ENCODE assay signal across 9 cellular contexts in genomic region chr22:41525450-41526225, GRCh38. TPM values are rescaled to one million over a fixed set of nuclear protein-coding genes. Genes with fewer than 3 reads are reported as not detected.
DNase-seq lines count a peak whose midpoint lies in the region; ATAC-seq, FAIRE-seq and TF ChIP-seq lines count a peak whose summit lies in the region.
"Had no signal": no experiment of that assay in that cellular context is flagged by ENCODE, and none has a peak within 500 bp of the region (broad histone marks: within the 10 kb centered on the region; RNA-seq: fewer than 3 reads in every experiment).

No MANE protein-coding gene starts in this region.

- in situ Hi-C loops in HepG2 (cut with HindIII; ENCODE audit: extremely low pct_ligation_motif_present, low pct_unique_long_range_greater_than_20kb) = no loop called here

- no peak for ATAC-seq in activated naive CD4-positive, alpha-beta T cell treated with anti-CD3 and anti-CD28 coated beads, Interleukin-2, amount 50 U/mL, for 72 hours
- ATAC-seq in HepG2 (peak; percentile 11), HG03159 (IDR thresholded peaks at IDR 0.05; ENCODE audit: unreplicated experiment) (no peak)

- H3K27me3 Mint-ChIP-seq in activated CD4-positive, alpha-beta T cell treated with anti-CD3 and anti-CD28 coated beads, Interleukin-2, amount 10 ng/mL, durations not matched to agents 7 days and 5 days = no peaks in the 10 kb centered on the region

- H3K27ac ChIP-seq in HepG2 (ENCODE audit: extremely low read length, insufficient read depth, low read length) = peak overlapping the region; percentile 48
- H3K27ac ChIP-seq in thyroid gland = peak overlapping the region in 2 of 3 donors; percentile 33 to 51

- no peak for FAIRE-seq in HepG2 (lab: Jason Lieb, UNC)

- H3K27me3 ChIP-seq in HepG2 (ENCODE audit: control insufficient read depth in 1 of 2, insufficient read depth in 2 of 2, low read length in 2 of 2) (no peaks in the 10 kb centered on the region), thyroid gland (no peaks in the 10 kb centered on the region)

- H3K36me3 Mint-ChIP-seq in activated CD4-positive, alpha-beta T cell treated with anti-CD3 and anti-CD28 coated beads, Interleukin-2, amount 10 ng/mL, durations not matched to agents 7 days and 5 days (ENCODE audit: low read depth) = peaks cover 20% of the 10 kb centered on the region
- peaks cover 0 to 7% of the 10 kb centered on the region in 2 donors for H3K36me3 Mint-ChIP-seq in activated naive CD4-positive, alpha-beta T cell treated with anti-CD3 and anti-CD28 coated beads, Interleukin-2, amount 50 U/mL, for 72 hours

- 0 out of 2 replicates have a peak, but pooled peaks cover 4% of the 10 kb centered on the region for H4K20me1 ChIP-seq in HepG2 (ENCODE audit: insufficient read depth, low read length)

- H3K4me3 ChIP-seq in HepG2 (replicated peaks in 1 of 3; ENCODE audit: insufficient read depth in 1 of 3, low read depth in 2 of 3, low read length in 3 of 3) = no peak overlapping the region
- no peak overlapping the region for H3K4me3 ChIP-seq in thyroid gland (replicated peaks in 1 of 3)

- BruUV-seq in HepG2 (replicated peaks; lab: Mats Ljungman, UMichigan) = no TSS peak

- intact Hi-C loops in HepG2 (cut with micrococcal nuclease; ENCODE audit: unreplicated experiment) = no loop called here
- intact Hi-C loops in thyroid gland (cut with DNase I) = loop anchor here (5.0 kb wide), 1 partner anchor 128 kb away; no protein-coding TSS in a partner anchor

- H3K4me1 ChIP-seq in HepG2 (ENCODE audit: insufficient read depth, low read length) = peaks cover 64% of the 10 kb centered on the region
- peaks cover 3 to 21% of the 10 kb centered on the region in 2 donors for H3K4me1 ChIP-seq in thyroid gland

- H3K9me3 ChIP-seq in HepG2 (ENCODE audit: low read length) = no peaks in the 10 kb centered on the region
- no peaks in the 10 kb centered on the region for H3K9me3 ChIP-seq in thyroid gland

- no peaks in the 10 kb centered on the region for H3K79me2 ChIP-seq in HepG2 (ENCODE audit: insufficient read depth, low read length)

- H3K27ac Mint-ChIP-seq in activated CD4-positive, alpha-beta T cell treated with anti-CD3 and anti-CD28 coated beads, Interleukin-2, amount 10 ng/mL, durations not matched to agents 7 days and 5 days = peak overlapping the region; percentile 80
- peak overlapping the region; percentile 85 to 86 for H3K27ac Mint-ChIP-seq in activated naive CD4-positive, alpha-beta T cell treated with anti-CD3 and anti-CD28 coated beads, Interleukin-2, amount 50 U/mL, for 72 hours

- CTCF ChIA-PET in activated CD4-positive, alpha-beta T cell treated with anti-CD3 and anti-CD28 coated beads, Interleukin-2, amount 10 ng/mL, durations not matched to agents 7 days and 5 days (lab: Charles Lee) = interaction anchor here (0.6 to 3.4 kb wide), 10 partner anchors 8 to 129 kb away, joined by 3 to 21 read pairs (median 4); partner anchors contain the start of gene TOB2
- CTCF ChIA-PET in HepG2 (lab: Yijun Ruan, JAX; ENCODE audit: low intra/inter-chr PET ratio, low total read pairs) = interaction anchor here (2.2 kb wide), 1 partner anchor 122 kb away, joined by 11 read pairs; no protein-coding TSS in a partner anchor

- no peak overlapping the region for H2AFZ ChIP-seq in HepG2 (ENCODE audit: low read length)

- no peak overlapping the region for H3K4me3 Mint-ChIP-seq in activated CD4-positive, alpha-beta T cell treated with anti-CD3 and anti-CD28 coated beads, Interleukin-2, amount 10 ng/mL, durations not matched to agents 7 days and 5 days

- DNase-seq in activated CD4-positive, alpha-beta T cell treated with anti-CD3 and anti-CD28 coated beads, Interleukin-2, amount 10 ng/mL, durations not matched to agents 7 days and 5 days = no peak
- DNase-seq in activated CD4-positive, alpha-beta T cell treated with anti-CD3 and anti-CD28 coated beads, Interleukin-2, amount 50 U/mL, for 1 hour = no peak
- no peak for DNase-seq in activated naive CD4-positive, alpha-beta T cell treated with anti-CD3 and anti-CD28 coated beads, Interleukin-2, amount 50 U/mL, for 72 hours (ENCODE audit: low spot score in 2 of 2)
- no peak for DNase-seq in HepG2 (ENCODE audit: low spot score)
- DNase-seq in thyroid gland = no peak
- DNase-seq in HCEC 1CT = no peak
- no peak for DNase-seq in NCI-H69 (lab: John Stamatoyannopoulos, UW)

- no peak for TF ChIP-seq RAD21 in HepG2 (CRISPR knock-in tag; IDR thresholded peaks at IDR 0.05)

- no peaks in the 10 kb centered on the region for H3K9me3 Mint-ChIP-seq in activated CD4-positive, alpha-beta T cell treated with anti-CD3 and anti-CD28 coated beads, Interleukin-2, amount 10 ng/mL, durations not matched to agents 7 days and 5 days
- H3K9me3 Mint-ChIP-seq in activated naive CD4-positive, alpha-beta T cell treated with anti-CD3 and anti-CD28 coated beads, Interleukin-2, amount 50 U/mL, for 72 hours = no peaks in the 10 kb centered on the region

- H3K36me3 ChIP-seq in HepG2 (replicated peaks in 1 of 2; ENCODE audit: control insufficient read depth in 1 of 2, insufficient read depth in 2 of 2, low read length in 2 of 2) = peaks cover 23 to 50% of the 10 kb centered on the region in 2 experiments
- H3K36me3 ChIP-seq in thyroid gland = peaks cover 47 to 52% of the 10 kb centered on the region in 2 donors

- TF ChIP-seq EP300 in HepG2 (IDR thresholded peaks at IDR 0.05; ENCODE audit: low read depth in 2 of 2, low read length in 2 of 2) = no peak
- no peak for TF ChIP-seq EP300 in HepG2 (CRISPR knock-in tag; IDR thresholded peaks at IDR 0.05; ENCODE audit: borderline replicate concordance)

- H3K4me2 ChIP-seq in HepG2 (ENCODE audit: low read depth, low read length) = no peak overlapping the region

- TF ChIP-seq POLR2A in HepG2 (IDR thresholded peaks at IDR 0.05; ENCODE audit: insufficient read depth in 1 of 2, low read depth in 2 of 2, low read length in 2 of 2) (peak in 1 of 2 experiments; percentile 34; a peak in 2 of 4 replicates), thyroid gland (IDR thresholded peaks at IDR 0.05) (no peak)

- POLR2A ChIA-PET in activated CD4-positive, alpha-beta T cell treated with anti-CD3 and anti-CD28 coated beads, Interleukin-2, amount 10 ng/mL, durations not matched to agents 7 days and 5 days (lab: Charles Lee) = no interaction called here
- POLR2A ChIA-PET in HepG2 (lab: Yijun Ruan, JAX) = interaction anchor here (2.4 kb wide), 1 partner anchor 57 kb away, joined by 9 read pairs; the partner anchor contains the start of genes ACO2 and PHF5A

- WGBS in HepG2 (ENCODE audit: low lambda C conversion rate) = 92% methylated on average over 6 of the region's 13 CpGs
- WGBS in thyroid gland, 2 donors = 80 to 87% methylated on average over 6 of the region's 13 CpGs

- no peak for TF ChIP-seq CTCF in HepG2 (CRISPR knock-in tag; IDR thresholded peaks at IDR 0.05)
- no peak for TF ChIP-seq CTCF in thyroid gland (IDR thresholded peaks at IDR 0.05)

- peaks cover 13% of the 10 kb centered on the region for H3K4me1 Mint-ChIP-seq in activated CD4-positive, alpha-beta T cell treated with anti-CD3 and anti-CD28 coated beads, Interleukin-2, amount 10 ng/mL, durations not matched to agents 7 days and 5 days

- no peak overlapping the region for H3K9ac ChIP-seq in HepG2 (ENCODE audit: insufficient read depth, low read depth, low read length)

RNA-seq across cellular contexts. Expression of gene POLR3H, which starts 18.6 kb away (rescaled TPM):
- 10 to 100 TPM; 29.1 to 30.1 TPM for total RNA-seq in activated CD4-positive, alpha-beta T cell treated with anti-CD3 and anti-CD28 coated beads, Interleukin-2, amount 10 ng/mL, durations not matched to agents 7 days and 5 days
- 10 to 100 TPM; 11.2 to 32.7 TPM for total RNA-seq in activated naive CD4-positive, alpha-beta T cell treated with anti-CD3 and anti-CD28 coated beads, Interleukin-2, amount 50 U/mL, for 72 hours
- total RNA-seq in HepG2 (2016; rRNA removed; fragmentation: Illumina TruSeq; extraction: Trizol) = 28.6 and 30.3 TPM in 2 replicates
- 13.1 and 13.9 TPM in 2 replicates for total RNA-seq in HepG2 (2016; cell fraction: cytosol; rRNA removed; fragmentation: Illumina TruSeq; extraction: Trizol; ENCODE audit: low read depth)
- total RNA-seq in HepG2 (2016; cell fraction: insoluble cytoplasmic fraction; rRNA removed; fragmentation: Illumina TruSeq; extraction: Trizol) = 27.8 and 29.2 TPM in 2 replicates
- 33.4 and 34.4 TPM in 2 replicates for total RNA-seq in HepG2 (2016; cell fraction: membrane; rRNA removed; fragmentation: Illumina TruSeq; extraction: Trizol)
- 20.8 and 24.8 TPM in 2 replicates for total RNA-seq in HepG2 (2016; cell fraction: nucleus; rRNA removed; fragmentation: Illumina TruSeq; extraction: Trizol)
- 10.3 and 11.2 TPM in 2 replicates for polyA plus RNA-seq in HepG2 (2011; rRNA removed)
- 8.4 and 9.9 TPM in 2 replicates for polyA plus RNA-seq in HepG2 (2011; cell fraction: cytosol; rRNA removed)
- polyA plus RNA-seq in HepG2 (2011; cell fraction: nucleus; rRNA removed) = 10.0 and 10.5 TPM in 2 replicates
- polyA plus RNA-seq in HepG2 (2012) = 8.6 and 11.1 TPM in 2 replicates
- polyA plus RNA-seq in HepG2 (2016; cell fraction: cytosol; fragmentation: Illumina TruSeq; extraction: Trizol; ENCODE audit: low read depth) = 40.9 and 52.2 TPM in 2 replicates
- polyA plus RNA-seq in HepG2 (2016; cell fraction: insoluble cytoplasmic fraction; fragmentation: Illumina TruSeq; extraction: Trizol; ENCODE audit: low read depth) = 37.9 and 45.4 TPM in 2 replicates
- 50.3 and 61.8 TPM in 2 replicates for polyA plus RNA-seq in HepG2 (2016; cell fraction: membrane; fragmentation: Illumina TruSeq; extraction: Trizol; ENCODE audit: low read depth)
- 38.0 and 40.7 TPM in 2 replicates for polyA plus RNA-seq in HepG2 (2016; cell fraction: nucleus; fragmentation: Illumina TruSeq; extraction: Trizol; ENCODE audit: insufficient read depth, low read depth)
- polyA minus RNA-seq in HepG2 (2011; rRNA and poly(A)+ RNA removed; ENCODE audit: low replicate concordance) = 18.2 and 44.3 TPM in 2 replicates
- 3.3 and 3.9 TPM in 2 replicates for polyA minus RNA-seq in HepG2 (2011; cell fraction: cytosol; rRNA and poly(A)+ RNA removed)
- polyA minus RNA-seq in HepG2 (2011; cell fraction: nucleus; rRNA and poly(A)+ RNA removed) = 16.3 and 17.3 TPM in 2 replicates
- total RNA-seq in thyroid gland = 10 to 100 TPM; 20.6 to 27.3 (median 25.3) TPM

RNA-seq across cellular contexts. Expression of gene CSDC2, which starts 35.2 kb away (rescaled TPM):
- total RNA-seq in activated CD4-positive, alpha-beta T cell treated with anti-CD3 and anti-CD28 coated beads, Interleukin-2, amount 10 ng/mL, durations not matched to agents 7 days and 5 days = not detected
- not detected for total RNA-seq in activated naive CD4-positive, alpha-beta T cell treated with anti-CD3 and anti-CD28 coated beads, Interleukin-2, amount 50 U/mL, for 72 hours
- 0.11 and 0.17 TPM in 2 replicates for total RNA-seq in HepG2 (2016; rRNA removed; fragmentation: Illumina TruSeq; extraction: Trizol)
- 0.18 TPM in 1 of 2 replicates, not detected in the other for total RNA-seq in HepG2 (2016; cell fraction: cytosol; rRNA removed; fragmentation: Illumina TruSeq; extraction: Trizol; ENCODE audit: low read depth)
- total RNA-seq in HepG2 (2016; cell fraction: insoluble cytoplasmic fraction; rRNA removed; fragmentation: Illumina TruSeq; extraction: Trizol) = 0.12 and 0.28 TPM in 2 replicates
- total RNA-seq in HepG2 (2016; cell fraction: membrane; rRNA removed; fragmentation: Illumina TruSeq; extraction: Trizol) = 0.07 and 0.09 TPM in 2 replicates
- total RNA-seq in HepG2 (2016; cell fraction: nucleus; rRNA removed; fragmentation: Illumina TruSeq; extraction: Trizol) = not detected in 2 replicates
- polyA plus RNA-seq in HepG2 (2011; rRNA removed) = 0.26 and 0.47 TPM in 2 replicates
- polyA plus RNA-seq in HepG2 (2011; cell fraction: cytosol; rRNA removed) = 0.24 and 0.38 TPM in 2 replicates
- 0.96 and 1.1 TPM in 2 replicates for polyA plus RNA-seq in HepG2 (2011; cell fraction: nucleus; rRNA removed)
- 0.16 and 0.33 TPM in 2 replicates for polyA plus RNA-seq in HepG2 (2012)
- 0.03 and 0.05 TPM in 2 replicates for polyA plus RNA-seq in HepG2 (2016; cell fraction: cytosol; fragmentation: Illumina TruSeq; extraction: Trizol; ENCODE audit: low read depth)
- 0.41 TPM in 1 of 2 replicates, not detected in the other for polyA plus RNA-seq in HepG2 (2016; cell fraction: insoluble cytoplasmic fraction; fragmentation: Illumina TruSeq; extraction: Trizol; ENCODE audit: low read depth)
- 0.08 and 0.15 TPM in 2 replicates for polyA plus RNA-seq in HepG2 (2016; cell fraction: membrane; fragmentation: Illumina TruSeq; extraction: Trizol; ENCODE audit: low read depth)
- 0.22 and 0.27 TPM in 2 replicates for polyA plus RNA-seq in HepG2 (2016; cell fraction: nucleus; fragmentation: Illumina TruSeq; extraction: Trizol; ENCODE audit: insufficient read depth, low read depth)
- 0.40 and 0.82 TPM in 2 replicates for polyA minus RNA-seq in HepG2 (2011; rRNA and poly(A)+ RNA removed; ENCODE audit: low replicate concordance)
- polyA minus RNA-seq in HepG2 (2011; cell fraction: cytosol; rRNA and poly(A)+ RNA removed) = 0.26 and 0.40 TPM in 2 replicates
- 0.12 and 0.13 TPM in 2 replicates for polyA minus RNA-seq in HepG2 (2011; cell fraction: nucleus; rRNA and poly(A)+ RNA removed)
- total RNA-seq in thyroid gland = 1 to 10 TPM in 2 of 4 donors, under 1 TPM in 2; 0.54 to 1.2 (median 0.97) TPM
- total RNA-seq: NCI-H460 had no signal

RNA-seq across cellular contexts. Expression of gene ACO2, which starts 56.7 kb away (rescaled TPM):
- 10 to 100 TPM; 73.4 to 77.9 TPM for total RNA-seq in activated CD4-positive, alpha-beta T cell treated with anti-CD3 and anti-CD28 coated beads, Interleukin-2, amount 10 ng/mL, durations not matched to agents 7 days and 5 days
- total RNA-seq in activated naive CD4-positive, alpha-beta T cell treated with anti-CD3 and anti-CD28 coated beads, Interleukin-2, amount 50 U/mL, for 72 hours = 100 to 1,000 TPM in 1 of 2 donors, 10 to 100 TPM in 1; 100.0 to 112 TPM
- total RNA-seq in HepG2 (2016; rRNA removed; fragmentation: Illumina TruSeq; extraction: Trizol) (39.3 and 45.6 TPM in 2 replicates), thyroid gland (100 to 1,000 TPM in 3 of 4 donors, 10 to 100 TPM in 1; 81.3 to 205 (median 135) TPM)
- total RNA-seq in HepG2 (2016; cell fraction: cytosol; rRNA removed; fragmentation: Illumina TruSeq; extraction: Trizol; ENCODE audit: low read depth) = 34.7 and 46.3 TPM in 2 replicates
- total RNA-seq in HepG2 (2016; cell fraction: insoluble cytoplasmic fraction; rRNA removed; fragmentation: Illumina TruSeq; extraction: Trizol) = 35.3 and 49.1 TPM in 2 replicates
- total RNA-seq in HepG2 (2016; cell fraction: membrane; rRNA removed; fragmentation: Illumina TruSeq; extraction: Trizol) = 68.4 and 83.2 TPM in 2 replicates
- total RNA-seq in HepG2 (2016; cell fraction: nucleus; rRNA removed; fragmentation: Illumina TruSeq; extraction: Trizol) = 37.1 and 37.3 TPM in 2 replicates
- 19.2 and 19.4 TPM in 2 replicates for polyA plus RNA-seq in HepG2 (2011; rRNA removed)
- 34.8 and 36.5 TPM in 2 replicates for polyA plus RNA-seq in HepG2 (2011; cell fraction: cytosol; rRNA removed)
- polyA plus RNA-seq in HepG2 (2011; cell fraction: nucleus; rRNA removed) = 61.6 and 75.9 TPM in 2 replicates
- polyA plus RNA-seq in HepG2 (2012) = 57.9 and 62.9 TPM in 2 replicates
- polyA plus RNA-seq in HepG2 (2016; cell fraction: cytosol; fragmentation: Illumina TruSeq; extraction: Trizol; ENCODE audit: low read depth) = 61.5 and 78.5 TPM in 2 replicates
- polyA plus RNA-seq in HepG2 (2016; cell fraction: insoluble cytoplasmic fraction; fragmentation: Illumina TruSeq; extraction: Trizol; ENCODE audit: low read depth) = 39.9 and 50.2 TPM in 2 replicates
- 77.9 and 110 TPM in 2 replicates for polyA plus RNA-seq in HepG2 (2016; cell fraction: membrane; fragmentation: Illumina TruSeq; extraction: Trizol; ENCODE audit: low read depth)
- 51.9 and 54.4 TPM in 2 replicates for polyA plus RNA-seq in HepG2 (2016; cell fraction: nucleus; fragmentation: Illumina TruSeq; extraction: Trizol; ENCODE audit: insufficient read depth, low read depth)
- 18.9 and 35.9 TPM in 2 replicates for polyA minus RNA-seq in HepG2 (2011; rRNA and poly(A)+ RNA removed; ENCODE audit: low replicate concordance)
- 31.6 and 35.4 TPM in 2 replicates for polyA minus RNA-seq in HepG2 (2011; cell fraction: cytosol; rRNA and poly(A)+ RNA removed)
- 29.2 and 32.8 TPM in 2 replicates for polyA minus RNA-seq in HepG2 (2011; cell fraction: nucleus; rRNA and poly(A)+ RNA removed)

RNA-seq across cellular contexts. Expression of gene PHF5A, which starts 57.1 kb away (rescaled TPM):
- 10 to 100 TPM; 63.6 to 64.8 TPM for total RNA-seq in activated CD4-positive, alpha-beta T cell treated with anti-CD3 and anti-CD28 coated beads, Interleukin-2, amount 10 ng/mL, durations not matched to agents 7 days and 5 days
- total RNA-seq in activated naive CD4-positive, alpha-beta T cell treated with anti-CD3 and anti-CD28 coated beads, Interleukin-2, amount 50 U/mL, for 72 hours = 10 to 100 TPM; 61.3 to 76.5 TPM
- total RNA-seq in HepG2 (2016; rRNA removed; fragmentation: Illumina TruSeq; extraction: Trizol) (105 and 154 TPM in 2 replicates), thyroid gland (10 to 100 TPM; 22.4 to 58.3 (median 39.4) TPM)
- total RNA-seq in HepG2 (2016; cell fraction: cytosol; rRNA removed; fragmentation: Illumina TruSeq; extraction: Trizol; ENCODE audit: low read depth) = 34.8 TPM in 2 replicates
- total RNA-seq in HepG2 (2016; cell fraction: insoluble cytoplasmic fraction; rRNA removed; fragmentation: Illumina TruSeq; extraction: Trizol) = 107 and 165 TPM in 2 replicates
- 55.9 and 58.9 TPM in 2 replicates for total RNA-seq in HepG2 (2016; cell fraction: membrane; rRNA removed; fragmentation: Illumina TruSeq; extraction: Trizol)
- total RNA-seq in HepG2 (2016; cell fraction: nucleus; rRNA removed; fragmentation: Illumina TruSeq; extraction: Trizol) = 38.4 and 43.4 TPM in 2 replicates
- 50.7 and 56.6 TPM in 2 replicates for polyA plus RNA-seq in HepG2 (2011; rRNA removed)
- 43.0 and 50.6 TPM in 2 replicates for polyA plus RNA-seq in HepG2 (2011; cell fraction: cytosol; rRNA removed)
- polyA plus RNA-seq in HepG2 (2011; cell fraction: nucleus; rRNA removed) = 14.8 and 17.9 TPM in 2 replicates
- 42.0 and 46.3 TPM in 2 replicates for polyA plus RNA-seq in HepG2 (2012)
- polyA plus RNA-seq in HepG2 (2016; cell fraction: cytosol; fragmentation: Illumina TruSeq; extraction: Trizol; ENCODE audit: low read depth) = 22.7 and 24.1 TPM in 2 replicates
- 141 and 153 TPM in 2 replicates for polyA plus RNA-seq in HepG2 (2016; cell fraction: insoluble cytoplasmic fraction; fragmentation: Illumina TruSeq; extraction: Trizol; ENCODE audit: low read depth)
- polyA plus RNA-seq in HepG2 (2016; cell fraction: membrane; fragmentation: Illumina TruSeq; extraction: Trizol; ENCODE audit: low read depth) = 38.6 and 42.2 TPM in 2 replicates
- 44.4 and 50.2 TPM in 2 replicates for polyA plus RNA-seq in HepG2 (2016; cell fraction: nucleus; fragmentation: Illumina TruSeq; extraction: Trizol; ENCODE audit: insufficient read depth, low read depth)
- polyA minus RNA-seq in HepG2 (2011; rRNA and poly(A)+ RNA removed; ENCODE audit: low replicate concordance) = 22.2 and 41.1 TPM in 2 replicates
- 11.8 and 12.4 TPM in 2 replicates for polyA minus RNA-seq in HepG2 (2011; cell fraction: cytosol; rRNA and poly(A)+ RNA removed)
- polyA minus RNA-seq in HepG2 (2011; cell fraction: nucleus; rRNA and poly(A)+ RNA removed) = 14.3 and 15.1 TPM in 2 replicates
